In the genomic region with DNA sequence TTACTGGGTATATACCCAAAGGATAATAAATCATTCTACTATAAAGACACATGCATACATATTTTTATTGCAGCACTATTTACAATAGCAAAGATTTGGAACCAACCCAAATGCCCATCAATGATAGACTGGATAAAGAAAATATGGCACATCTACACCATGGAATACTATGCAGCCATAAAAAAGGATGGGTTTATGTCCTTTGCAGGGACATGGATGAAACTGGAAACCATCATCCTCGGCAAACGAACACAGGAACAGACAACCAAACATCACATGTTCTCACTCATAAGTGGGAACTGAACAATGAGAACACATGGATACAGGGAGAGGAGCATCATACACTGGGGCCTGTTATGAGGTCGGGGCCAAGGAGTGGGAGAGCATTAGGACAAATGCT, we compare ENCODE assay signal across 1 cellular context.
TF ChIP-seq lines count a peak whose summit lies in the region.

No MANE protein-coding gene starts in this region.

TF ChIP-seq in HEK293, 187 proteins besides CTCF, POLR2A, EP300 and RAD21 (continued from another document):
- TF ChIP-seq ZNF280D (tag by site-specific recombination; IDR thresholded peaks at IDR 0.05): 0 out of 2 replicates have a peak, but pooled peaks have one; percentile 54
